8 cellular contexts compared by ENCODE assay signal in genomic region chr5:150350524-150351344, GRCh38. TPM values are rescaled to one million over a fixed set of nuclear protein-coding genes. Genes with fewer than 3 reads are reported as not detected.
DNase-seq lines count a peak whose midpoint lies in the region; ATAC-seq lines count a peak whose summit lies in the region.

No MANE protein-coding gene starts in this region.

- intact Hi-C loops in cardiac septum (cut with DNase I), result loop anchor here (10.0 kb wide), 2 partner anchors 106 to 216 kb away; no protein-coding TSS in a partner anchor
- intact Hi-C loops in posterior vena cava (cut with DNase I), result loop anchor here in 1 of 2 donors (5.0 kb wide), 1 partner anchor 843 kb away; no protein-coding TSS in a partner anchor

- peak; percentile 96 for ATAC-seq in GM19463 (IDR thresholded peaks at IDR 0.05; ENCODE audit: unreplicated experiment)
- peak; percentile 87 for ATAC-seq in HG03520 (IDR thresholded peaks at IDR 0.05; ENCODE audit: unreplicated experiment)
- ATAC-seq in activated naive CD8-positive, alpha-beta T cell treated with anti-CD3 and anti-CD28 coated beads, Interleukin-2, amount 50 U/mL, for 24 hours, result peak; percentile 84

- no peak overlapping the region for H3K4me3 Mint-ChIP-seq in activated naive CD8-positive, alpha-beta T cell treated with anti-CD3 and anti-CD28 coated beads, Interleukin-2, amount 50 U/mL, for 24 hours

- DNase-seq in DMS53 (lab: John Stamatoyannopoulos, UW) (peak; percentile 87), SHP77 (lab: John Stamatoyannopoulos, UW) (peak; percentile 40 to 70), cardiac septum (ENCODE audit: low spot score) (peak; percentile 82), posterior vena cava (ENCODE audit: low spot score) (peak; percentile 87), DMS79 (lab: John Stamatoyannopoulos, UW) (no peak)
- peak; percentile 59 for DNase-seq in activated naive CD8-positive, alpha-beta T cell treated with anti-CD3 and anti-CD28 coated beads, Interleukin-2, amount 50 U/mL, for 24 hours

- peak overlapping the region; percentile 9 for H3K27ac Mint-ChIP-seq in activated naive CD8-positive, alpha-beta T cell treated with anti-CD3 and anti-CD28 coated beads, Interleukin-2, amount 50 U/mL, for 24 hours

- H3K36me3 Mint-ChIP-seq in activated naive CD8-positive, alpha-beta T cell treated with anti-CD3 and anti-CD28 coated beads, Interleukin-2, amount 50 U/mL, for 24 hours (ENCODE audit: low read depth), result no peaks in the 10 kb centered on the region

- peaks cover 10% of the 10 kb centered on the region for H3K4me1 Mint-ChIP-seq in activated naive CD8-positive, alpha-beta T cell treated with anti-CD3 and anti-CD28 coated beads, Interleukin-2, amount 50 U/mL, for 24 hours

- H3K9me3 Mint-ChIP-seq in activated naive CD8-positive, alpha-beta T cell treated with anti-CD3 and anti-CD28 coated beads, Interleukin-2, amount 50 U/mL, for 24 hours, result no peaks in the 10 kb centered on the region

- H3K27me3 Mint-ChIP-seq in activated naive CD8-positive, alpha-beta T cell treated with anti-CD3 and anti-CD28 coated beads, Interleukin-2, amount 50 U/mL, for 24 hours, result peaks cover under 1% of the 10 kb centered on the region

RNA-seq across cellular contexts. Expression of gene TCOF1, which starts 6.8 kb away (rescaled TPM):
- total RNA-seq in cardiac septum (15.5 TPM), posterior vena cava (10 to 100 TPM; 19.2 to 24.4 TPM)

RNA-seq across cellular contexts. Expression of gene ARSI, which starts 48.0 kb away (rescaled TPM):
- total RNA-seq in cardiac septum, result 0.38 TPM
- 1 to 10 TPM; 1.3 to 1.9 TPM for total RNA-seq in posterior vena cava
